In genomic region chr4:158845166-158846041, GRCh38 we compare ENCODE assay signal across 23 cellular contexts.
DNase-seq lines count a peak whose midpoint lies in the region; ATAC-seq and TF ChIP-seq lines count a peak whose summit lies in the region.
"Had no signal": no experiment of that assay in that cellular context is flagged by ENCODE, and none has a peak within 500 bp of the region (broad histone marks: within the 10 kb centered on the region; RNA-seq: fewer than 3 reads in every experiment).

No MANE protein-coding gene starts in this region.

- H3K4me3 ChIP-seq in HAP-1 = no peak overlapping the region
- peak overlapping the region; percentile 30 for H3K4me3 ChIP-seq in iPS-15b (ENCODE audit: low read depth, low read length)
- H3K4me3 ChIP-seq in mucosa of descending colon = no peak overlapping the region
- H3K4me3 ChIP-seq in uterus = no peak overlapping the region
- no peak overlapping the region for H3K4me3 ChIP-seq in smooth muscle cell
- H3K4me3 ChIP-seq: BLaER1, lower lobe of right lung, SJSA1 had no signal

- H3K27me3 ChIP-seq in HAP-1 (ENCODE audit: low read depth) (no peaks in the 10 kb centered on the region), iPS-15b (ENCODE audit: control insufficient read depth, insufficient read depth, low read length) (no peaks in the 10 kb centered on the region), uterus (no peaks in the 10 kb centered on the region), smooth muscle cell (ENCODE audit: low read depth) (no peaks in the 10 kb centered on the region)
- H3K27me3 ChIP-seq: BLaER1, brain microvascular endothelial cell, heart left ventricle, SJSA1 had no signal

- no peaks in the 10 kb centered on the region for H3K9me3 ChIP-seq in HAP-1
- no peaks in the 10 kb centered on the region for H3K9me3 ChIP-seq in iPS-15b (ENCODE audit: control insufficient read depth, insufficient read depth, low read length)
- no peaks in the 10 kb centered on the region for H3K9me3 ChIP-seq in mucosa of descending colon
- H3K9me3 ChIP-seq in uterus = no peaks in the 10 kb centered on the region
- no peaks in the 10 kb centered on the region for H3K9me3 ChIP-seq in smooth muscle cell (replicated peaks; ENCODE audit: low read depth)
- H3K9me3 ChIP-seq: BLaER1, heart left ventricle, lower lobe of right lung, SJSA1 had no signal

- TF ChIP-seq CTCF in mucosa of descending colon (IDR thresholded peaks at IDR 0.05) (no peak), uterus (IDR thresholded peaks at IDR 0.05) (no peak), smooth muscle cell (IDR thresholded peaks at IDR 0.05; ENCODE audit: borderline replicate concordance, insufficient read depth, poor library complexity, severe bottlenecking) (no peak)

- H3K27ac ChIP-seq in uterus = no peak overlapping the region
- H3K27ac ChIP-seq in smooth muscle cell (ENCODE audit: low read depth) = no peak overlapping the region
- H3K27ac ChIP-seq: BLaER1, brain microvascular endothelial cell, lower lobe of right lung, SJSA1 had no signal

- peak; percentile 70 for ATAC-seq in mucosa of descending colon
- ATAC-seq: activated CD8-positive, alpha-beta memory T cell treated with anti-CD3 and anti-CD28 coated beads, Interleukin-2, amount 10 ng/mL, durations not matched to agents 7 days and 5 days; heart left ventricle; lower lobe of right lung; right cardiac atrium; T-cell had no signal

- intact Hi-C loops in mucosa of descending colon (cut with DNase I, micrococcal nuclease) (loop anchor here in 1 of 2 donors (10.0 kb wide), 1 partner anchor 111 kb away; no protein-coding TSS in a partner anchor), uterus (cut with DNase I; ENCODE audit: low total_unique reads) (loop anchor here (5.0 kb wide), 1 partner anchor 118 kb away; no protein-coding TSS in a partner anchor)

- peaks cover 17% of the 10 kb centered on the region for H3K4me1 ChIP-seq in HAP-1
- H3K4me1 ChIP-seq in iPS-15b (ENCODE audit: control insufficient read depth, insufficient read depth, low read length) = peaks cover 21% of the 10 kb centered on the region
- peaks cover 7% of the 10 kb centered on the region for H3K4me1 ChIP-seq in mucosa of descending colon (ENCODE audit: low read depth)
- H3K4me1 ChIP-seq in uterus = no peaks in the 10 kb centered on the region
- H3K4me1 ChIP-seq in smooth muscle cell (ENCODE audit: low read depth) = no peaks in the 10 kb centered on the region
- H3K4me1 ChIP-seq: BLaER1, SJSA1 had no signal

- no peak overlapping the region for H3K4me2 ChIP-seq in smooth muscle cell
- H3K4me2 ChIP-seq: BLaER1 had no signal

- TF ChIP-seq POLR2A in uterus (IDR thresholded peaks at IDR 0.05) = no peak

- 74% methylated on average over 4 of the region's 4 CpGs for WGBS in smooth muscle cell (ENCODE audit: low lambda C conversion rate)

- no peaks in the 10 kb centered on the region for H4K20me1 ChIP-seq in smooth muscle cell (ENCODE audit: low read depth)
- H4K20me1 ChIP-seq: BLaER1 had no signal

- H3K9ac ChIP-seq in iPS-15b (ENCODE audit: low read depth, low read length) (peak overlapping the region; percentile 16), smooth muscle cell (ENCODE audit: low read depth) (no peak overlapping the region)
- H3K9ac ChIP-seq: BLaER1 had no signal

- H3K36me3 ChIP-seq in HAP-1 (replicated peaks) (no peaks in the 10 kb centered on the region), iPS-15b (ENCODE audit: control insufficient read depth, insufficient read depth, low read length) (no peaks in the 10 kb centered on the region), mucosa of descending colon (ENCODE audit: low read depth) (no peaks in the 10 kb centered on the region), uterus (no peaks in the 10 kb centered on the region), smooth muscle cell (ENCODE audit: low read depth) (no peaks in the 10 kb centered on the region)
- H3K36me3 ChIP-seq: brain microvascular endothelial cell had no signal

- peak; percentile 67 to 77 for DNase-seq in HAP-1 (ENCODE audit: low spot score in 2 of 2)
- peak; percentile 57 for DNase-seq in OCI-M1 (lab: John Stamatoyannopoulos, UW)
- DNase-seq in mucosa of descending colon = no peak
- no peak for DNase-seq in uterus
- no peak for DNase-seq in D341Med (ENCODE audit: low spot score)
- no peak for DNase-seq in smooth muscle cell (lab: John Stamatoyannopoulos, UW; ENCODE audit: unreplicated experiment)
- DNase-seq: activated CD4-positive, CD25-positive, alpha-beta regulatory T cell; activated CD8-positive, alpha-beta memory T cell treated with anti-CD3 and anti-CD28 coated beads, Interleukin-2, amount 10 ng/mL, durations not matched to agents 7 days and 5 days; activated naive CD4-positive, alpha-beta T cell treated with Interleukin-2 at 50 U/mL for 16 hours; brain microvascular endothelial cell; heart left ventricle; lower lobe of right lung; NCI-H1105; NCI-H187 treated with DMSO at 0.1 percent for 48 hours; NCI-H345; NCI-H748 treated with DMSO at 0.1 percent for 48 hours; right cardiac atrium; RPMI8226; stimulated activated CD4-positive, alpha-beta T cell treated with anti-CD3 and anti-CD28 coated beads, Interleukin-2, amount 100 ng/mL, for 48 hours; T-cell had no signal

- in situ Hi-C loops in HAP-1 (cut with MboI; ENCODE audit: low sequenced_read_pairs) = loop anchor here (10.0 kb wide), 2 partner anchors 121 to 329 kb away; partner anchors contain the start of gene PPID

- H3F3A ChIP-seq in smooth muscle cell (ENCODE audit: low read depth) = no peaks in the 10 kb centered on the region

- H3K79me2 ChIP-seq in smooth muscle cell (ENCODE audit: low read depth) = no peaks in the 10 kb centered on the region

- no peak overlapping the region for H2AFZ ChIP-seq in smooth muscle cell (ENCODE audit: low read depth)

Comparison
In these comparisons a context has a peak if more than half of its experiments do, and no peak if none do; other contexts are left out.
1. DNase-seq: peak in HAP-1 (2 of 2) and OCI-M1 (single experiment); none in mucosa of descending colon (0 of 3), uterus (0 of 2), D341Med (single experiment) and smooth muscle cell (single experiment).